9 cellular contexts compared by ENCODE assay signal in the genomic region with DNA sequence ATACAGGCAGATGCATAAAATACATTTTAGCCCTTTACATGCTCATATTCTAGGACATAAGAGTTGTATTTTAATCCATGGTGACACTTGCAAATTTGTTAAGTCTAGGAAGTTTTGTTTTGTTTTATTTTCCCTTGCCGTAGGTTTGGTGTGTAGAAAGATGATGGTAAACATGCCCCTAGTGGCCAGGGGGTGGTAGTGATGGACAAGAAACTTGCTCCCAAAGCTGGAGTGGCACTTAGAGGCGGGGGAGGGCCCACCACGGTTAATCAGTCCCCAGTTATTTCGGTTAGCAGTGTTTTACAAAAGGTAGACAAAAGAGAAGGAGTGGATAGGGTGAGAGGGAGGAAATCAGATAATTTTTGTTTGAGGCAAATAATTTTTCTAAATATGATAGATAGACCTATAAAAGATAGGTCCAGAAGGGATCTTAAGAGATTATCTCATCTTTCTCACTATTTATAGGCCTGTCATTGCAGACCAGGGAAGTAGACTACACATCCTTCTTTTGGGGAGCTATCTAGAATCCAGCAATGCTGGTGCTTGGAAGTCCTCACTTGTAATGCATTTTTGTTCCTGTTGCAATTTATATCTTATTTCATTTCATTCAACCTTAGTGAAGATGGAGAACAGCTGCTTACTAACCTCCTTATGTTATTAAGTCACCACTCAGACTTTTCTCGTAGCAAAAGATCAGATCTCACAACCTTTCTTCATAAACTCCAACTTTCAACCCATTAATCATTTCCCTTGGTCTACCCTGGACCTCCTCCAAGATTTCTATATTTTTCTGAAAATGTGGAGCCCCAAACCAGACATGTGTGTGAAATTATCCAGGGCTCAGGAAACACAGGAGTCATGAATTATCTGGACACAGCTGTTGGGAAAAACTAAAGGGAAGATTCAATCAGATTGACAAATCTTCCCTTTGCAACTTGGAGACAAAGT. TPM values are rescaled to one million over a fixed set of nuclear protein-coding genes. Genes with fewer than 3 reads are reported as not detected.
DNase-seq lines count a peak whose midpoint lies in the region; ATAC-seq and TF ChIP-seq lines count a peak whose summit lies in the region.
"Had no signal": no experiment of that assay in that cellular context is flagged by ENCODE, and none has a peak within 500 bp of the region (broad histone marks: within the 10 kb centered on the region; RNA-seq: fewer than 3 reads in every experiment).

No MANE protein-coding gene starts in this region.

- H3K4ac ChIP-seq in IMR-90 (ENCODE audit: low read depth, low read length) = no peak overlapping the region

- H2AK9ac ChIP-seq in IMR-90 (replicated peaks; ENCODE audit: low read depth, low read length, poor library complexity) = no peak overlapping the region

- WGBS in IMR-90 (ENCODE audit: extremely low coverage in 2 of 2, insufficient read length in 1 of 2), 2 experiments = 71% methylated on average over 1 of the region's 5 CpGs; no CpG with 5 or more reads in 1 of the 2 experiments

- H3K36me3 ChIP-seq in IMR-90 (ENCODE audit: control insufficient read depth, insufficient read depth, low read length) = no peaks in the 10 kb centered on the region
- H3K36me3 ChIP-seq in brain microvascular endothelial cell (replicated peaks) = no peaks in the 10 kb centered on the region
- H3K36me3 ChIP-seq in neural progenitor cell = no peaks in the 10 kb centered on the region

- POLR2A ChIA-PET in IMR-90 (lab: Charles Lee; ENCODE audit: unreplicated experiment) = no interaction called here

- H3K4me3 ChIP-seq in IMR-90 (ENCODE audit: insufficient read depth, low read depth, low read length) = no peak overlapping the region
- no peak overlapping the region for H3K4me3 ChIP-seq in brain microvascular endothelial cell (ENCODE audit: low read depth, low read length)
- H3K4me3 ChIP-seq in neural progenitor cell = no peak overlapping the region

- DNase-seq in NCI-H2171 treated with DMSO at 0.1 percent for 48 hours (lab: John Stamatoyannopoulos, UW) (peak; percentile 5), NCI-H2171 (lab: John Stamatoyannopoulos, UW) (no peak), IMR-90 (peak; percentile 64), brain microvascular endothelial cell (no peak), neural progenitor cell (ENCODE audit: low spot score) (peak; percentile 62), DMS79 (lab: John Stamatoyannopoulos, UW) (no peak)
- DNase-seq in stimulated activated CD4-positive, alpha-beta T cell treated with anti-CD3 and anti-CD28 coated beads, Interleukin-4, amount 100 ng/mL, for 24 hours = no peak

- H3K4me1 ChIP-seq in IMR-90 (ENCODE audit: control insufficient read depth, insufficient read depth, low read length) (peaks cover 8% of the 10 kb centered on the region), neural progenitor cell (no peaks in the 10 kb centered on the region)

- H3K4me2 ChIP-seq in IMR-90 (ENCODE audit: low read depth, low read length) (no peak overlapping the region), neural progenitor cell (no peak overlapping the region)

- H3K79me1 ChIP-seq in IMR-90 (ENCODE audit: low read depth in 1 of 2, low read length in 2 of 2) = peaks cover 11 to 16% of the 10 kb centered on the region in 2 experiments

- peak overlapping the region; percentile 31; the same call in 2 of the 3 replicates for H2BK15ac ChIP-seq in IMR-90 (ENCODE audit: low read depth, low read length)

- H3K18ac ChIP-seq in IMR-90 (ENCODE audit: low read depth, low read length) = peak overlapping the region; percentile 91

- ATAC-seq in GM21723 (IDR thresholded peaks at IDR 0.05; ENCODE audit: unreplicated experiment) (peak; percentile 82), IMR-90 (ENCODE audit: low read depth) (no peak)

- H3K9ac ChIP-seq in IMR-90 (ENCODE audit: low read depth, low read length) = no peak overlapping the region
- no peak overlapping the region for H3K9ac ChIP-seq in neural progenitor cell

- peaks cover 6% of the 10 kb centered on the region for H3K4me1 Mint-ChIP-seq in neural progenitor cell

- TF ChIP-seq POLR2A in IMR-90 (IDR thresholded peaks at IDR 0.05; ENCODE audit: low read depth, low read length) = no peak

- TF ChIP-seq RAD21 in IMR-90 (IDR thresholded peaks at IDR 0.05; ENCODE audit: low read length) = peak; percentile 40

- H3K14ac ChIP-seq in IMR-90 (replicated peaks; ENCODE audit: low read depth, low read length) = 0 out of 2 replicates have a peak overlapping the region, but pooled peaks have one; percentile 5

- H3K9me3 Mint-ChIP-seq in neural progenitor cell = no peaks in the 10 kb centered on the region

- H4K8ac ChIP-seq in IMR-90 (ENCODE audit: low read depth in 2 of 2, low read length in 2 of 2) = no peak overlapping the region; a peak in 1 of 4 replicates

- H2AK5ac ChIP-seq in IMR-90 (ENCODE audit: low read depth, low read length) = no peak overlapping the region

- no peaks in the 10 kb centered on the region for H3K36me3 Mint-ChIP-seq in neural progenitor cell
- H3K36me3 Mint-ChIP-seq: activated naive CD8-positive, alpha-beta T cell had no signal

- H3K9me1 ChIP-seq in IMR-90 (ENCODE audit: insufficient read depth, low read length) = no peaks in the 10 kb centered on the region

- H2BK20ac ChIP-seq in IMR-90 (ENCODE audit: low read depth, low read length) = no peak overlapping the region; the same call in 1 of the 2 replicates

- dilution Hi-C loops in IMR-90 (cut with HindIII; ENCODE audit: low sequenced_read_pairs, unreplicated experiment) = no loop called here

- H3K56ac ChIP-seq in IMR-90 (ENCODE audit: extremely low read depth, insufficient read depth, low read length) = no peak overlapping the region

- H3K79me2 ChIP-seq in neural progenitor cell (ENCODE audit: low read depth) = no peaks in the 10 kb centered on the region

- H2AFZ ChIP-seq in IMR-90 (replicated peaks; ENCODE audit: low read length, poor library complexity) (no peak overlapping the region), neural progenitor cell (replicated peaks) (no peak overlapping the region)

- peak; percentile 48 for TF ChIP-seq CTCF in IMR-90 (conservative IDR thresholded peaks at IDR 0.05; ENCODE audit: low read depth, low read length)
- TF ChIP-seq CTCF in brain microvascular endothelial cell (IDR thresholded peaks at IDR 0.05; ENCODE audit: low read depth, low read length, missing control alignments) = peak; percentile 81
- peak; percentile 88 for TF ChIP-seq CTCF in neural progenitor cell (IDR thresholded peaks at IDR 0.05)

- H2BK120ac ChIP-seq in IMR-90 (ENCODE audit: low read depth, low read length) = peak overlapping the region; percentile 44; the same call in 1 of the 2 replicates

- peaks cover 2% of the 10 kb centered on the region for H3F3A ChIP-seq in neural progenitor cell (ENCODE audit: low read depth)

- H4K91ac ChIP-seq in IMR-90 (ENCODE audit: insufficient read depth, low read depth, low read length) = no peak overlapping the region; the same call in 1 of the 2 replicates

- H3K23ac ChIP-seq in IMR-90 (ENCODE audit: low read depth, low read length) = no peak overlapping the region

- H3K27me3 Mint-ChIP-seq in neural progenitor cell (ENCODE audit: insufficient read depth, low read depth) = peaks cover 2% of the 10 kb centered on the region

- H3K27me3 ChIP-seq in IMR-90 (ENCODE audit: control insufficient read depth, insufficient read depth, low read length) = no peaks in the 10 kb centered on the region
- H3K27me3 ChIP-seq in brain microvascular endothelial cell (replicated peaks) = no peaks in the 10 kb centered on the region
- peaks cover 34% of the 10 kb centered on the region for H3K27me3 ChIP-seq in neural progenitor cell

- H3K4me3 Mint-ChIP-seq in neural progenitor cell = no peak overlapping the region
- H3K4me3 Mint-ChIP-seq: activated naive CD8-positive, alpha-beta T cell had no signal

- peak overlapping the region; percentile 23 for H2BK5ac ChIP-seq in IMR-90 (ENCODE audit: low read depth, low read length, poor library complexity, severe bottlenecking)

- no peak overlapping the region for H3K27ac Mint-ChIP-seq in neural progenitor cell
- H3K27ac Mint-ChIP-seq: activated naive CD8-positive, alpha-beta T cell had no signal

- in situ Hi-C loops in IMR-90 (cut with MboI; ENCODE audit: low sequenced_read_pairs) = loop anchor here (10.0 to 25.0 kb wide), 4 partner anchors 399 to 1456 kb away; a partner anchor contains a TSS
- in situ Hi-C loops in brain microvascular endothelial cell (cut with HindIII; ENCODE audit: low pct_ligation_motif_present, low sequenced_read_pairs) = loop anchor here (25.0 kb wide), 1 partner anchor 206 kb away; no protein-coding TSS in a partner anchor

- no TSS peak for BruUV-seq in IMR-90 (replicated peaks; lab: Mats Ljungman, UMichigan)

- H3K27ac ChIP-seq in IMR-90 (ENCODE audit: insufficient read depth, low read length) (peak overlapping the region; percentile 63; the same call in 1 of the 2 replicates), brain microvascular endothelial cell (no peak overlapping the region), neural progenitor cell (no peak overlapping the region)

- peak overlapping the region; percentile 88 for H4K5ac ChIP-seq in IMR-90 (ENCODE audit: low read depth, low read length)

- CTCF ChIA-PET in IMR-90 (lab: Yijun Ruan, JAX) = interaction anchor here (1.2 kb wide), 1 partner anchor 10 kb away, joined by 6 read pairs; no protein-coding TSS in a partner anchor

- intact Hi-C loops in IMR-90 (cut with micrococcal nuclease) = no loop called here

- no peaks in the 10 kb centered on the region for H4K20me1 ChIP-seq in IMR-90 (ENCODE audit: insufficient read depth, low read length)
- H4K20me1 ChIP-seq in neural progenitor cell (ENCODE audit: low read depth) = no peaks in the 10 kb centered on the region

- H3K9me3 ChIP-seq in IMR-90 (ENCODE audit: control insufficient read depth, insufficient read depth, low read length) (no peaks in the 10 kb centered on the region), neural progenitor cell (ENCODE audit: low read depth) (no peaks in the 10 kb centered on the region)

TF ChIP-seq in IMR-90, 13 proteins besides CTCF, POLR2A, EP300 and RAD21 (continues in another document):
- no peak for TF ChIP-seq MAZ (IDR thresholded peaks at IDR 0.05; ENCODE audit: borderline replicate concordance, low read depth, low read length)
- no peak for TF ChIP-seq RCOR1 (IDR thresholded peaks at IDR 0.05; ENCODE audit: insufficient replicate concordance, low read length)
- no peak for TF ChIP-seq FOS (IDR thresholded peaks at IDR 0.05; ENCODE audit: low read depth, low read length)
- TF ChIP-seq BHLHE40 (IDR thresholded peaks at IDR 0.05; ENCODE audit: low read depth, low read length) = no peak
- no peak for TF ChIP-seq SMC3 (IDR thresholded peaks at IDR 0.05; ENCODE audit: low read depth, low read length)

RNA-seq across cellular contexts. Expression of a gene that starts 5.9 kb away (rescaled TPM):
- total RNA-seq in IMR-90 (2012; rRNA removed) (152 and 174 TPM in 2 replicates), neural progenitor cell (ENCODE audit: low replicate concordance) (1.6 and 2.1 TPM in 2 replicates)
- polyA plus RNA-seq in IMR-90 (2012; rRNA removed) = 91.9 and 94.8 TPM in 2 replicates
- polyA plus RNA-seq in IMR-90 (2012; cell fraction: cytosol; rRNA removed) = 50.7 and 60.1 TPM in 2 replicates
- polyA plus RNA-seq in IMR-90 (2012; cell fraction: nucleus; rRNA removed; ENCODE audit: low replicate concordance) = 65.9 and 184 TPM in 2 replicates

Comparison
In these comparisons a context has a peak if more than half of its experiments do, and no peak if none do; other contexts are left out.
1. DNase-seq: peak in NCI-H2171 treated with DMSO at 0.1 percent for 48 hours (single experiment), IMR-90 (single experiment) and neural progenitor cell (single experiment); none in NCI-H2171 (single experiment), brain microvascular endothelial cell (single experiment), DMS79 (single experiment) and stimulated activated CD4-positive, alpha-beta T cell treated with anti-CD3 and anti-CD28 coated beads, Interleukin-4, amount 100 ng/mL, for 24 hours (single experiment).
2. RNA of a gene that starts 5.9 kb away (total RNA-seq): 152 to 174 TPM in IMR-90; 1.6 to 2.1 TPM in neural progenitor cell; every median in the first group is over 10 times any median in the second.
3. Peak in every context shown above with its lines, with median percentiles within 50 percentile points of each other: CTCF ChIP-seq.